8 cellular contexts compared by ENCODE assay signal in the genomic region with DNA sequence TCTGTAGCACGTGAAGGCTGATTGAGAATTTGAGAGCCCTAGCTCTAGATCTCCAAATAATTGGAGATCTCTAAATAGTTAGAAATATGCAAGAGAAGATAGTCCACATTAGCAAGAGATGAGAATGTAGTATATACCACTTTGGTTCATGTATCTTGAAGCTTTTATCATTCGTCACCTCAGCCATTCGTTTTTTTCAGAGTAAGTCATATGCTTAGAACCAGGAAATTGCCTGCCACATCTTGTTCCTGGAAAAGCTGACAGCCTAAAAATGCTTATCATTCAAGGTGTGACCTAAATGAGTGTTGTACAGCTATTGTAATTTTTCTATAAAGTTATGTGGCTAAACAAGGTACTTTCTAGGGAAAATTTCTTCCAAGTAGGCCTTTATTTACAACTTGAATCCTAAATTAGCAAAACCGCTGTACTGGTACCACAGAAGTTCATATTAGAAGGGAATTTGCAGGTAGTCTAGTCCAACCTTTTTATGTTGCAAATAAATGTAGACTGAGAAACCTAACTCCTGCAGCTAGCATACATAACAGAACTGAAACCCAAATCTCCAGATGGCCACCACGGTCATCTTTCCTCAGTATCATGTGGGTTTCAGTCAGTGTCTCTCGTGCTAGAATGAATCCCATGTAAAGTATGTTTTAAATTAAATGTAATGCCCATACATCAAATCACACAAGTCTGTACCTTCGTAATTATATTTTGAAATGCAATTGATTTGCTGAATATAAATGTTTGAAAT. TPM values are rescaled to one million over a fixed set of nuclear protein-coding genes. Genes with fewer than 3 reads are reported as not detected.
DNase-seq lines count a peak whose midpoint lies in the region; ATAC-seq lines count a peak whose summit lies in the region.

No MANE protein-coding gene starts in this region.

- POLR2A ChIA-PET in activated CD4-positive, alpha-beta T cell treated with anti-CD3 and anti-CD28 coated beads, Interleukin-2, amount 10 ng/mL, durations not matched to agents 7 days and 5 days (lab: Charles Lee) = no interaction called here
- POLR2A ChIA-PET in activated naive CD8-positive, alpha-beta T cell treated with anti-CD3 and anti-CD28 coated beads, Interleukin-2, amount 10 ng/mL, durations not matched to agents 7 days and 5 days (lab: Charles Lee) = interaction anchor here (0.7 to 1.4 kb wide), 2 partner anchors 19 to 1623 kb away, joined by 3 to 6 read pairs; no protein-coding TSS in a partner anchor

- DNase-seq in activated CD4-positive, alpha-beta T cell treated with anti-CD3 and anti-CD28 coated beads, Interleukin-2, amount 10 ng/mL, durations not matched to agents 7 days and 5 days = peak; percentile 20
- DNase-seq in activated CD4-positive, alpha-beta T cell treated with anti-CD3 and anti-CD28 coated beads for 4 hours = no peak
- DNase-seq in activated naive CD8-positive, alpha-beta T cell treated with anti-CD3 and anti-CD28 coated beads, Interleukin-2, amount 10 ng/mL, durations not matched to agents 7 days and 5 days = no peak
- no peak for DNase-seq in stimulated activated naive CD8-positive, alpha-beta T cell treated with anti-CD3 and anti-CD28 coated beads, Interleukin-15, Interleukin-2, amounts not matched to agents 100 U/mL and 50 U/mL, for 24 hours
- no peak for DNase-seq in posterior cingulate gyrus
- no peak for DNase-seq in activated CD8-positive, alpha-beta memory T cell treated with anti-CD3 and anti-CD28 coated beads, Interleukin-2, amount 50 U/mL, for 4 hours
- DNase-seq in activated CD4-positive, alpha-beta T cell treated with anti-CD3 and anti-CD28 coated beads, Interleukin-2, amount 50 U/mL, for 48 hours = no peak

- peaks cover 5% of the 10 kb centered on the region for H3K9me3 Mint-ChIP-seq in activated CD4-positive, alpha-beta T cell treated with anti-CD3 and anti-CD28 coated beads, Interleukin-2, amount 10 ng/mL, durations not matched to agents 7 days and 5 days
- H3K9me3 Mint-ChIP-seq in activated naive CD8-positive, alpha-beta T cell treated with anti-CD3 and anti-CD28 coated beads, Interleukin-2, amount 10 ng/mL, durations not matched to agents 7 days and 5 days = peaks cover 3% of the 10 kb centered on the region

- no peaks in the 10 kb centered on the region for H3K27me3 Mint-ChIP-seq in activated CD4-positive, alpha-beta T cell treated with anti-CD3 and anti-CD28 coated beads, Interleukin-2, amount 10 ng/mL, durations not matched to agents 7 days and 5 days
- no peaks in the 10 kb centered on the region for H3K27me3 Mint-ChIP-seq in activated naive CD8-positive, alpha-beta T cell treated with anti-CD3 and anti-CD28 coated beads, Interleukin-2, amount 10 ng/mL, durations not matched to agents 7 days and 5 days

- no peak overlapping the region for H3K4me3 Mint-ChIP-seq in activated CD4-positive, alpha-beta T cell treated with anti-CD3 and anti-CD28 coated beads, Interleukin-2, amount 10 ng/mL, durations not matched to agents 7 days and 5 days
- H3K4me3 Mint-ChIP-seq in activated naive CD8-positive, alpha-beta T cell treated with anti-CD3 and anti-CD28 coated beads, Interleukin-2, amount 10 ng/mL, durations not matched to agents 7 days and 5 days = peak overlapping the region; percentile 41

- H3K4me1 Mint-ChIP-seq in activated CD4-positive, alpha-beta T cell treated with anti-CD3 and anti-CD28 coated beads, Interleukin-2, amount 10 ng/mL, durations not matched to agents 7 days and 5 days = peaks cover 26% of the 10 kb centered on the region
- H3K4me1 Mint-ChIP-seq in activated naive CD8-positive, alpha-beta T cell treated with anti-CD3 and anti-CD28 coated beads, Interleukin-2, amount 10 ng/mL, durations not matched to agents 7 days and 5 days = peaks cover 24% of the 10 kb centered on the region

- H3K36me3 Mint-ChIP-seq in activated CD4-positive, alpha-beta T cell treated with anti-CD3 and anti-CD28 coated beads, Interleukin-2, amount 10 ng/mL, durations not matched to agents 7 days and 5 days (ENCODE audit: low read depth) = peaks cover 9% of the 10 kb centered on the region
- peaks cover 19% of the 10 kb centered on the region for H3K36me3 Mint-ChIP-seq in activated naive CD8-positive, alpha-beta T cell treated with anti-CD3 and anti-CD28 coated beads, Interleukin-2, amount 10 ng/mL, durations not matched to agents 7 days and 5 days

- CTCF ChIA-PET in activated CD4-positive, alpha-beta T cell treated with anti-CD3 and anti-CD28 coated beads, Interleukin-2, amount 10 ng/mL, durations not matched to agents 7 days and 5 days (lab: Charles Lee) = interaction anchor here (0.6 to 2.0 kb wide), 6 partner anchors 12 to 565 kb away, joined by 3 to 10 read pairs (median 5); no protein-coding TSS in a partner anchor

- intact Hi-C loops in posterior cingulate gyrus (cut with DNase I) = no loop called here

- peak; percentile 71 for ATAC-seq in HG03135 (IDR thresholded peaks at IDR 0.05; ENCODE audit: unreplicated experiment)
- peak; percentile 87 for ATAC-seq in activated naive CD8-positive, alpha-beta T cell treated with anti-CD3 and anti-CD28 coated beads, Interleukin-2, amount 10 ng/mL, durations not matched to agents 7 days and 5 days (ENCODE audit: low read depth)
- peak; percentile 51 for ATAC-seq in stimulated activated naive CD8-positive, alpha-beta T cell treated with anti-CD3 and anti-CD28 coated beads, Interleukin-15, Interleukin-2, amounts not matched to agents 100 U/mL and 50 U/mL, for 24 hours

- peak overlapping the region; percentile 26 for H3K27ac Mint-ChIP-seq in activated CD4-positive, alpha-beta T cell treated with anti-CD3 and anti-CD28 coated beads, Interleukin-2, amount 10 ng/mL, durations not matched to agents 7 days and 5 days
- peak overlapping the region; percentile 60 for H3K27ac Mint-ChIP-seq in activated naive CD8-positive, alpha-beta T cell treated with anti-CD3 and anti-CD28 coated beads, Interleukin-2, amount 10 ng/mL, durations not matched to agents 7 days and 5 days

RNA-seq across cellular contexts. Expression of a gene that starts 48.6 kb away (rescaled TPM):
- 10 to 100 TPM; 13.4 to 15.3 TPM for total RNA-seq in activated CD4-positive, alpha-beta T cell treated with anti-CD3 and anti-CD28 coated beads, Interleukin-2, amount 10 ng/mL, durations not matched to agents 7 days and 5 days
- 10 to 100 TPM; 15.8 to 16.3 TPM for total RNA-seq in activated naive CD8-positive, alpha-beta T cell treated with anti-CD3 and anti-CD28 coated beads, Interleukin-2, amount 10 ng/mL, durations not matched to agents 7 days and 5 days
